1 cellular context compared by ENCODE assay signal in genomic region chr14:53437858-53438257, GRCh38.
TF ChIP-seq lines count a peak whose summit lies in the region.

No MANE protein-coding gene starts in this region.

TF ChIP-seq in IMR-90, 13 proteins besides CTCF, POLR2A, EP300 and RAD21 (continued from another document):
- TF ChIP-seq ELK1 (IDR thresholded peaks at IDR 0.05; ENCODE audit: borderline replicate concordance, low read depth, low read length) = no peak
- no peak for TF ChIP-seq NFE2L2 (IDR thresholded peaks at IDR 0.05; ENCODE audit: low read depth, low read length)
- TF ChIP-seq USF2 (IDR thresholded peaks at IDR 0.05; ENCODE audit: low read depth, low read length) = no peak
- TF ChIP-seq MXI1 (IDR thresholded peaks at IDR 0.05; ENCODE audit: borderline replicate concordance, low read depth, low read length) = no peak
- no peak for TF ChIP-seq FOS (IDR thresholded peaks at IDR 0.05; ENCODE audit: low read depth, low read length)
- no peak for TF ChIP-seq CEBPB (IDR thresholded peaks at IDR 0.05; ENCODE audit: low read depth, low read length)
- TF ChIP-seq MAZ (IDR thresholded peaks at IDR 0.05; ENCODE audit: borderline replicate concordance, low read depth, low read length) = no peak
